Comparison of ENCODE assay signal across 11 cellular contexts in genomic region chr10:114810926-114811325, GRCh38. TPM values are rescaled to one million over a fixed set of nuclear protein-coding genes. Genes with fewer than 3 reads are reported as not detected.
DNase-seq lines count a peak whose midpoint lies in the region; ATAC-seq lines count a peak whose summit lies in the region.
"Had no signal": no experiment of that assay in that cellular context is flagged by ENCODE, and none has a peak within 500 bp of the region (broad histone marks: within the 10 kb centered on the region; RNA-seq: fewer than 3 reads in every experiment).

No MANE protein-coding gene starts in this region.

- H3K4me1 Mint-ChIP-seq in stimulated activated naive CD8-positive, alpha-beta T cell treated with anti-CD3 and anti-CD28 coated beads, Interleukin-15, amount 100 ng/mL, for 72 hours, result peaks cover 18% of the 10 kb centered on the region

- no peaks in the 10 kb centered on the region for H3K36me3 Mint-ChIP-seq in activated naive CD4-positive, alpha-beta T cell treated with anti-CD3 and anti-CD28 coated beads, Interleukin-2, amount 50 U/mL, for 72 hours

- no peak overlapping the region for H3K27ac Mint-ChIP-seq in activated naive CD4-positive, alpha-beta T cell treated with anti-CD3 and anti-CD28 coated beads, Interleukin-2, amount 50 U/mL, for 72 hours
- peak overlapping the region in 1 of 2 donors; percentile 46 for H3K27ac Mint-ChIP-seq in stimulated activated naive CD8-positive, alpha-beta T cell treated with anti-CD3 and anti-CD28 coated beads, Interleukin-15, amount 100 ng/mL, for 72 hours

- ATAC-seq in activated naive CD4-positive, alpha-beta T cell treated with anti-CD3 and anti-CD28 coated beads, Interleukin-2, amount 50 U/mL, for 72 hours, result peak; percentile 77 to 80
- peak; percentile 100 for ATAC-seq in GM21723 (IDR thresholded peaks at IDR 0.05; ENCODE audit: unreplicated experiment)
- ATAC-seq in HG03378 (IDR thresholded peaks at IDR 0.05; ENCODE audit: unreplicated experiment), result peak; percentile 100
- peak; percentile 94 for ATAC-seq in stimulated activated naive CD8-positive, alpha-beta T cell treated with anti-CD3 and anti-CD28 coated beads, Interleukin-15, amount 100 ng/mL, for 72 hours
- no peak for ATAC-seq in left lobe of liver
- ATAC-seq: heart right ventricle had no signal

- no peak for DNase-seq in activated naive CD4-positive, alpha-beta T cell treated with anti-CD3 and anti-CD28 coated beads, Interleukin-2, amount 50 U/mL, for 72 hours (ENCODE audit: low spot score in 2 of 2)
- no peak for DNase-seq in activated naive CD4-positive, alpha-beta T cell treated with anti-CD3 and anti-CD28 coated beads, Interleukin-2, amount 50 U/mL, for 16 hours
- DNase-seq in stimulated activated naive CD8-positive, alpha-beta T cell treated with anti-CD3 and anti-CD28 coated beads, Interleukin-15, amount 100 ng/mL, for 72 hours, result no peak
- no peak for DNase-seq in left lobe of liver (ENCODE audit: low spot score)
- no peak for DNase-seq in RKO (ENCODE audit: low spot score)
- no peak for DNase-seq in GOT3 (lab: John Stamatoyannopoulos, UW)
- DNase-seq: heart right ventricle; Right ventricle myocardium superior; stimulated activated CD4-positive, alpha-beta T cell treated with anti-CD3 and anti-CD28 coated beads, Interleukin-1b, Interleukin-23, amount 100 ng/mL, for 48 hours had no signal

- H3K9me3 Mint-ChIP-seq in activated naive CD4-positive, alpha-beta T cell treated with anti-CD3 and anti-CD28 coated beads, Interleukin-2, amount 50 U/mL, for 72 hours, result peaks cover 0 to 4% of the 10 kb centered on the region in 2 donors
- peaks cover 0 to 4% of the 10 kb centered on the region in 2 donors for H3K9me3 Mint-ChIP-seq in stimulated activated naive CD8-positive, alpha-beta T cell treated with anti-CD3 and anti-CD28 coated beads, Interleukin-15, amount 100 ng/mL, for 72 hours

- no peaks in the 10 kb centered on the region for H3K27me3 Mint-ChIP-seq in stimulated activated naive CD8-positive, alpha-beta T cell treated with anti-CD3 and anti-CD28 coated beads, Interleukin-15, amount 100 ng/mL, for 72 hours

- peak overlapping the region in 1 of 2 donors; percentile 21 for H3K4me3 Mint-ChIP-seq in stimulated activated naive CD8-positive, alpha-beta T cell treated with anti-CD3 and anti-CD28 coated beads, Interleukin-15, amount 100 ng/mL, for 72 hours

RNA-seq across cellular contexts. Expression of gene FHIP2A, which starts 10.7 kb away (rescaled TPM):
- 10 to 100 TPM; 14.3 to 21.6 TPM for total RNA-seq in activated naive CD4-positive, alpha-beta T cell treated with anti-CD3 and anti-CD28 coated beads, Interleukin-2, amount 50 U/mL, for 72 hours
- 23.4 TPM for total RNA-seq in left lobe of liver
